7 cellular contexts compared by ENCODE assay signal in the genomic region with DNA sequence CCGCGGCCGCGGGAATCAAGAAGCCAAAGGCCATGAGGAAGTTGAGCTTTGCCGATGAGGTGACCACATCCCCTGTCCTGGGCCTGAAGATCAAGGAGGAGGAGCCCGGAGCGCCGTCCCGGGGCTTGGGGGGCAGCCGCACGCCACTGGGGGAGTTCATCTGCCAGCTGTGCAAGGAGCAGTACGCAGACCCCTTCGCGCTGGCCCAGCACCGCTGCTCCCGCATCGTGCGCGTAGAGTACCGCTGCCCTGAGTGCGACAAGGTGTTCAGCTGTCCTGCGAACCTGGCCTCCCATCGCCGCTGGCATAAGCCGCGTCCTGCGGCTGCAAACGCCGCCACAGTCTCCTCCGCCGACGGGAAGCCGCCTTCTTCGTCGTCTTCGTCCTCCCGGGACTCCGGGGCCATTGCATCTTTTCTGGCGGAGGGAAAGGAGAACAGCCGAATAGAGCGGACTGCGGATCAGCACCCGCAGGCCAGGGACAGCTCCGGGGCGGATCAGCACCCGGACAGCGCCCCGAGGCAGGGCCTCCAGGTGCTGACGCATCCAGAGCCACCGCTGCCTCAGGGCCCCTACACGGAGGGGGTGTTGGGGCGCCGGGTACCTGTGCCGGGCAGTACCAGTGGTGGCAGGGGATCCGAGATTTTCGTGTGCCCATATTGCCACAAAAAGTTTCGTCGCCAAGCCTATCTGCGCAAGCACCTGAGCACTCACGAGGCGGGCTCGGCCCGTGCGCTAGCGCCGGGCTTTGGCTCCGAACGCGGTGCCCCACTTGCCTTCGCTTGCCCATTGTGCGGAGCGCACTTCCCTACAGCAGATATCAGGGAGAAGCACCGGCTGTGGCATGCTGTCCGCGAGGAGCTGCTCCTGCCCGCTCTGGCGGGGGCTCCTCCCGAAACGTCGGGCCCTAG. TPM values are rescaled to one million over a fixed set of nuclear protein-coding genes. Genes with fewer than 3 reads are reported as not detected.
A peak's percentile ranks its signal among the peaks of the same experiment; 100 is the strongest.
DNase-seq lines count a peak whose midpoint lies in the region; ATAC-seq and TF ChIP-seq lines count a peak whose summit lies in the region.

No MANE protein-coding gene starts in this region.

- WGBS in stomach, 5 donors: 4 to 6% (median 5%) methylated on average over 28 to 80 of the region's 80 CpGs

- H3K36me3 Mint-ChIP-seq in naive B cell: peaks cover 0 to 24% of the 10 kb centered on the region in 2 donors

- H3K4me3 ChIP-seq in epithelial cell of proximal tubule (ENCODE audit: low read depth, low read length): peak overlapping the region; percentile 42
- H3K4me3 ChIP-seq in stomach: peak overlapping the region; percentile 47 to 81 (median 64)

- no peak for TF ChIP-seq POLR2A in GM18505 (IDR thresholded peaks at IDR 0.05; ENCODE audit: borderline replicate concordance, extremely low read depth, insufficient read depth, insufficient read length)
- no peak for TF ChIP-seq POLR2A in stomach (IDR thresholded peaks at IDR 0.05)

- H3K27ac ChIP-seq in stomach: no peak overlapping the region

- H3K36me3 ChIP-seq in stomach: peaks cover 6 to 15% (median 10%) of the 10 kb centered on the region in 4 donors

- H3K9me3 ChIP-seq in stomach: no peaks in the 10 kb centered on the region

- peaks cover 5 to 68% (median 47%) of the 10 kb centered on the region in 3 donors for H3K27me3 ChIP-seq in stomach

- peak; percentile 45 for ATAC-seq in GM18505 (IDR thresholded peaks at IDR 0.05; ENCODE audit: unreplicated experiment)
- peak; percentile 54 for ATAC-seq in HG02852 (IDR thresholded peaks at IDR 0.05; ENCODE audit: unreplicated experiment)
- ATAC-seq in naive B cell (ENCODE audit: low read depth in 2 of 2): peak; percentile 77 to 82

- TF ChIP-seq CTCF in epithelial cell of proximal tubule (conservative IDR thresholded peaks at IDR 0.05; ENCODE audit: low read depth, low read length) (no peak), stomach (IDR thresholded peaks at IDR 0.05) (no peak)

- H3K9me3 Mint-ChIP-seq in naive B cell: peaks cover 0 to 3% (median 0%) of the 10 kb centered on the region in 7 donors

- DNase-seq in NCI-H526 (lab: John Stamatoyannopoulos, UW) (peak; percentile 54 to 79), activated T-cell treated with anti-CD3 and anti-CD28 coated beads for 48 hours (ENCODE audit: low read depth) (peak; percentile 68), epithelial cell of proximal tubule (ENCODE audit: low read depth) (no peak), naive B cell (peak; percentile 73), stomach (peak; percentile 63)

- H3K27me3 Mint-ChIP-seq in naive B cell: peaks cover 26 to 45% (median 41%) of the 10 kb centered on the region in 3 donors

- H3K4me1 ChIP-seq in stomach: peaks cover 24 to 31% (median 30%) of the 10 kb centered on the region in 4 donors

- H3K4me3 Mint-ChIP-seq in naive B cell: peak overlapping the region; percentile 65 to 95 (median 85)

- intact Hi-C loops in stomach (cut with DNase I; ENCODE audit: low total_unique reads): no loop called here

- TF ChIP-seq EP300 in stomach (IDR thresholded peaks at IDR 0.05): no peak

- peaks cover 13 to 23% (median 14%) of the 10 kb centered on the region in 3 donors for H3K4me1 Mint-ChIP-seq in naive B cell

- H3K27ac Mint-ChIP-seq in naive B cell: peak overlapping the region in 1 of 6 donors; percentile 26

RNA-seq across cellular contexts. Expression of gene INSM2, which starts 1.2 kb away (rescaled TPM):
- total RNA-seq in epithelial cell of proximal tubule (not detected in 2 replicates), stomach (not detected)
- polyA plus RNA-seq in naive B cell (ENCODE audit: low read depth in 6 of 6) (not detected), stomach (not detected)
